ENCODE assay signal across 13 cellular contexts in the genomic region with DNA sequence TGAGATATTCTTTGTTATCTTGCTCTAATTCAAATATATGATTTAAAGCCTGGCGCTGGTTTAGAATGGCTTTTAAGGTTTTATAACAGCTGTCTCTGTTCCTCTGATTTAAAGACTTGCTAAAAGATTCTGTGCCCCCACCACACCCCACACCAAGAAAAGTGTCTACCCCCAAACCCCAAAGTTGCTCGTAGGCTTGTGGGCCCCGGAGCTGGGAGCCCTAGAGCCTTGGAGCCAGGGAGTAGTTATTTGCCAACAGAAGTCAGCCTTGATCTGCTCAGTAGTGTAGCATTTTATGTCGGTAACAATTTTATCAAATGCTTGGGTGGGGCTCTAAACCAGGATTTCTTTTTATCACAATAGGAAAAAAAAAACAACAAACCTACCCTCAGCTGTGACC.
A peak's percentile ranks its signal among the peaks of the same experiment; 100 is the strongest.
DNase-seq lines count a peak whose midpoint lies in the region; ATAC-seq, FAIRE-seq and TF ChIP-seq lines count a peak whose summit lies in the region.
"Had no signal": no experiment of that assay in that cellular context is flagged by ENCODE, and none has a peak within 500 bp of the region (broad histone marks: within the 10 kb centered on the region; RNA-seq: fewer than 3 reads in every experiment).

No MANE protein-coding gene starts in this region.

- FAIRE-seq in small intestine (lab: Jason Lieb, UNC), result no peak
- FAIRE-seq: G401.6 had no signal

- H3K36me3 ChIP-seq in muscle layer of colon (ENCODE audit: insufficient read depth, low read length) (no peaks in the 10 kb centered on the region), tibial nerve (peaks cover 0 to 36% (median 6%) of the 10 kb centered on the region in 3 donors), small intestine (ENCODE audit: control insufficient read depth in 2 of 2, insufficient read depth in 2 of 2, low read length in 2 of 2) (peaks cover 0 to 6% of the 10 kb centered on the region in 2 donors)

- H3K27me3 Mint-ChIP-seq in activated naive CD8-positive, alpha-beta T cell treated with anti-CD3 and anti-CD28 coated beads for 36 hours, result no peaks in the 10 kb centered on the region

- DNase-seq in activated CD8-positive, alpha-beta memory T cell treated with anti-CD3 and anti-CD28 coated beads for 24 hours, result peak; percentile 56
- no peak for DNase-seq in activated CD8-positive, alpha-beta memory T cell treated with anti-CD3 and anti-CD28 coated beads, Interleukin-2, amount 50 U/mL, for 4 hours
- DNase-seq in activated naive CD8-positive, alpha-beta T cell treated with anti-CD3 and anti-CD28 coated beads for 36 hours, result no peak
- DNase-seq in tibial nerve (ENCODE audit: low spot score in 2 of 2) (no peak), small intestine (no peak)
- DNase-seq: RPMI8226, trophoblast cell had no signal

- TF ChIP-seq CTCF in tibial nerve (IDR thresholded peaks at IDR 0.05), result no peak

- H3K4me1 ChIP-seq in muscle layer of colon (ENCODE audit: insufficient read depth, low read length) (peaks cover 50% of the 10 kb centered on the region), tibial nerve (peaks cover 0 to 41% (median 10%) of the 10 kb centered on the region in 4 donors), small intestine (ENCODE audit: control insufficient read depth in 2 of 2, insufficient read depth in 1 of 2, low read depth in 1 of 2, low read length in 1 of 2) (peaks cover 0 to 2% of the 10 kb centered on the region in 2 donors)

- H3K27ac Mint-ChIP-seq in activated naive CD8-positive, alpha-beta T cell treated with anti-CD3 and anti-CD28 coated beads for 36 hours, result peak overlapping the region; percentile 81

- 54% methylated on average over 4 of the region's 4 CpGs for WGBS in tibial nerve, 2 donors
- WGBS in small intestine, 3 donors, result 39 to 57% (median 48%) methylated on average over 4 of the region's 4 CpGs

- no peak overlapping the region for H3K9ac ChIP-seq in muscle layer of colon (ENCODE audit: low read length)

- H3K36me3 Mint-ChIP-seq in activated naive CD8-positive, alpha-beta T cell treated with anti-CD3 and anti-CD28 coated beads for 36 hours, result peaks cover 67% of the 10 kb centered on the region

- H3K27ac ChIP-seq in muscle layer of colon (ENCODE audit: low read depth, low read length) (peak overlapping the region; percentile 35), tibial nerve (peak overlapping the region; percentile 49 to 85 (median 63)), small intestine (ENCODE audit: low read depth in 1 of 2, low read length in 1 of 2) (peak overlapping the region in 1 of 2 donors; percentile 20)
- H3K27ac ChIP-seq: HL-60 had no signal

- H3K4me3 ChIP-seq in muscle layer of colon (ENCODE audit: low read depth in 1 of 2, low read length in 2 of 2) (no peak overlapping the region), tibial nerve (no peak overlapping the region), small intestine (ENCODE audit: low read depth in 1 of 2, low read length in 2 of 2) (no peak overlapping the region)
- H3K4me3 ChIP-seq: lung had no signal

- H3K9me3 ChIP-seq in muscle layer of colon (ENCODE audit: low read length), result no peaks in the 10 kb centered on the region
- no peaks in the 10 kb centered on the region for H3K9me3 ChIP-seq in tibial nerve
- H3K9me3 ChIP-seq in small intestine (ENCODE audit: control insufficient read depth, low read depth), result no peaks in the 10 kb centered on the region

- peaks cover 55% of the 10 kb centered on the region for H3K4me1 Mint-ChIP-seq in activated naive CD8-positive, alpha-beta T cell treated with anti-CD3 and anti-CD28 coated beads for 36 hours

- no peak overlapping the region for H3K4me3 Mint-ChIP-seq in activated naive CD8-positive, alpha-beta T cell treated with anti-CD3 and anti-CD28 coated beads for 36 hours

- no peaks in the 10 kb centered on the region for H3K27me3 ChIP-seq in muscle layer of colon (ENCODE audit: control insufficient read depth in 1 of 2, insufficient read depth in 2 of 2, low read length in 2 of 2)
- H3K27me3 ChIP-seq in tibial nerve, result no peaks in the 10 kb centered on the region
- no peaks in the 10 kb centered on the region for H3K27me3 ChIP-seq in small intestine (ENCODE audit: control insufficient read depth in 2 of 2, insufficient read depth in 2 of 2, low read length in 2 of 2)

- no peak for TF ChIP-seq POLR2A in tibial nerve (IDR thresholded peaks at IDR 0.05)

- ATAC-seq in HG02885 (IDR thresholded peaks at IDR 0.05; ENCODE audit: poor library complexity, unreplicated experiment), result no peak
- no peak for ATAC-seq in HG02759 (IDR thresholded peaks at IDR 0.05; ENCODE audit: unreplicated experiment)

- H3K9me3 Mint-ChIP-seq in activated naive CD8-positive, alpha-beta T cell treated with anti-CD3 and anti-CD28 coated beads for 36 hours, result no peaks in the 10 kb centered on the region

- no peak for TF ChIP-seq EP300 in tibial nerve (IDR thresholded peaks at IDR 0.05)
